7 cellular contexts compared by ENCODE assay signal in the genomic region with DNA sequence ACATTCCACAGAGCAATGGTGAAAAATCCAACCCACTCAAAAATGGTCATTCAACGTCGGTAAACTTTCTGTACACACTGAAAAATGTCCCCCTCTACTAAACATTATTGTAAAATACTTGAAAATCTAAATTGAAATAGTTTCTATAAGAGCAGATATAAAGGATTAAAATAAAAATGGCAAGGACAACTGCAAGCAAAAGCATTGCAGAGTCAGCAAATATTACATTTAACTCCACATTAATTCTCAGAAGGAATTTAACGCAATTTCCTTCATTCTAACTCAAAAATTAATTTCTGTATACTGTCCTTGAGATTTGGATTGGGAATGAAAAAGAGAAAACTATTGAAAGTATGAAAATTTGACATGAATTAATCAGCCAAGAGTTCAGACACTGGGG.
"Had no signal": no experiment of that assay in that cellular context is flagged by ENCODE, and none has a peak within 500 bp of the region (broad histone marks: within the 10 kb centered on the region; RNA-seq: fewer than 3 reads in every experiment).

No MANE protein-coding gene starts in this region.

- H2AFZ ChIP-seq: GM23248 had no signal

- FAIRE-seq: H54 had no signal

- H3K27ac ChIP-seq: GM23248, HL-60 had no signal

- H3K9ac ChIP-seq: GM23248 had no signal

- H3K4me3 ChIP-seq: GM23248 had no signal

- DNase-seq: GM23248, GOT3, H9, HCEC 1CT, KG1 had no signal
